Comparison of ENCODE assay signal across 16 cellular contexts in genomic region chr3:16297991-16298885, GRCh38. TPM values are rescaled to one million over a fixed set of nuclear protein-coding genes. Genes with fewer than 3 reads are reported as not detected.
DNase-seq lines count a peak whose midpoint lies in the region; ATAC-seq and TF ChIP-seq lines count a peak whose summit lies in the region.
"Had no signal": no experiment of that assay in that cellular context is flagged by ENCODE, and none has a peak within 500 bp of the region (broad histone marks: within the 10 kb centered on the region; RNA-seq: fewer than 3 reads in every experiment).

No MANE protein-coding gene starts in this region.

- peaks cover 0 to 11% (median 4%) of the 10 kb centered on the region in 8 donors for H3K9me3 Mint-ChIP-seq in CD4-positive, alpha-beta memory T cell
- peaks cover 6 to 34% (median 26%) of the 10 kb centered on the region in 5 experiments for H3K9me3 Mint-ChIP-seq in brain
- H3K9me3 Mint-ChIP-seq in naive thymus-derived CD4-positive, alpha-beta T cell: peaks cover 0 to 15% (median 8%) of the 10 kb centered on the region in 11 donors

- peaks cover 33% of the 10 kb centered on the region for H3K36me3 ChIP-seq in CD4-positive, alpha-beta memory T cell (ENCODE audit: insufficient read depth, low read length)
- peaks cover 56% of the 10 kb centered on the region for H3K36me3 ChIP-seq in DND-41 (ENCODE audit: insufficient read depth, low read length)
- H3K36me3 ChIP-seq in naive thymus-derived CD4-positive, alpha-beta T cell (ENCODE audit: control insufficient read depth in 2 of 3, insufficient read depth in 3 of 3, low read length in 3 of 3): peaks cover 10 to 19% (median 12%) of the 10 kb centered on the region in 3 experiments
- H3K36me3 ChIP-seq: breast epithelium, thoracic aorta had no signal

- TF ChIP-seq CTCF in DND-41 (IDR thresholded peaks at IDR 0.05; ENCODE audit: borderline replicate concordance, extremely low read depth, low read length, poor library complexity, severe bottlenecking): no peak
- TF ChIP-seq CTCF in brain (conservative IDR thresholded peaks at IDR 0.05): no peak

- no peaks in the 10 kb centered on the region for H3K27me3 ChIP-seq in CD4-positive, alpha-beta memory T cell (ENCODE audit: insufficient read depth, low read length)
- H3K27me3 ChIP-seq in DND-41 (ENCODE audit: insufficient read depth, low read length, poor library complexity): no peaks in the 10 kb centered on the region
- no peaks in the 10 kb centered on the region for H3K27me3 ChIP-seq in naive thymus-derived CD4-positive, alpha-beta T cell (ENCODE audit: control insufficient read depth in 2 of 2, insufficient read depth in 2 of 2, low read length in 2 of 2)
- H3K27me3 ChIP-seq: breast epithelium had no signal

- no peak overlapping the region; the same call in 1 of the 2 replicates for H3K9ac ChIP-seq in DND-41 (ENCODE audit: low read depth, low read length)
- H3K9ac ChIP-seq: SK-N-SH had no signal

- no peak overlapping the region for H3K4me3 ChIP-seq in CD4-positive, alpha-beta memory T cell (ENCODE audit: low read length in 2 of 2)
- H3K4me3 ChIP-seq in DND-41 (ENCODE audit: low read depth in 1 of 2, low read length in 2 of 2): no peak overlapping the region
- no peak overlapping the region for H3K4me3 ChIP-seq in naive thymus-derived CD4-positive, alpha-beta T cell (ENCODE audit: low read length)
- H3K4me3 ChIP-seq: breast epithelium, thoracic aorta had no signal

- ATAC-seq in DND-41 (ENCODE audit: insufficient read depth, low read depth) (no peak), HG03378 (IDR thresholded peaks at IDR 0.05; ENCODE audit: unreplicated experiment) (no peak)
- ATAC-seq in naive thymus-derived CD4-positive, alpha-beta T cell: no peak

- H3K4me3 Mint-ChIP-seq in CD4-positive, alpha-beta memory T cell: peak overlapping the region in 7 of 8 donors; percentile 28 to 95 (median 67)
- no peak overlapping the region for H3K4me3 Mint-ChIP-seq in brain
- peak overlapping the region; percentile 64 to 93 (median 82) for H3K4me3 Mint-ChIP-seq in naive thymus-derived CD4-positive, alpha-beta T cell
- H3K4me3 Mint-ChIP-seq: endodermal cell had no signal

- no peak overlapping the region for H2AFZ ChIP-seq in DND-41 (ENCODE audit: low read depth, low read length)

- CTCF ChIA-PET in CD4-positive, alpha-beta memory T cell (lab: Charles Lee; ENCODE audit: partially characterized antibody): interaction anchor here (0.9 to 1.6 kb wide), 3 partner anchors 16 to 213 kb away, joined by 3 to 8 read pairs (median 5); no protein-coding TSS in a partner anchor
- CTCF ChIA-PET in naive thymus-derived CD4-positive, alpha-beta T cell (lab: Charles Lee): interaction anchor here (0.9 to 1.0 kb wide), 2 partner anchors 9 to 21 kb away, joined by 3 read pairs; no protein-coding TSS in a partner anchor

- POLR2A ChIA-PET in CD4-positive, alpha-beta memory T cell (lab: Charles Lee; ENCODE audit: partially characterized antibody): interaction anchor here (0.8 to 1.2 kb wide), 4 partner anchors 10 to 19 kb away, joined by 3 to 5 read pairs (median 4); no protein-coding TSS in a partner anchor
- POLR2A ChIA-PET in naive thymus-derived CD4-positive, alpha-beta T cell (lab: Charles Lee): interaction anchor here (0.5 to 1.6 kb wide), 7 partner anchors 9 to 540 kb away, joined by 3 to 15 read pairs (median 3); no protein-coding TSS in a partner anchor

- H3K4me1 ChIP-seq in CD4-positive, alpha-beta memory T cell (ENCODE audit: insufficient read depth, low read length): peaks cover 92% of the 10 kb centered on the region
- H3K4me1 ChIP-seq in DND-41 (ENCODE audit: insufficient read depth, low read length): peaks cover 56% of the 10 kb centered on the region
- peaks cover 69 to 94% of the 10 kb centered on the region in 2 donors for H3K4me1 ChIP-seq in naive thymus-derived CD4-positive, alpha-beta T cell (ENCODE audit: control insufficient read depth in 2 of 2, insufficient read depth in 2 of 2, low read length in 2 of 2)
- H3K4me1 ChIP-seq: breast epithelium had no signal

- peaks cover 76 to 84% of the 10 kb centered on the region in 2 donors for H3K36me3 Mint-ChIP-seq in CD4-positive, alpha-beta memory T cell
- H3K36me3 Mint-ChIP-seq in brain: peaks cover 69% of the 10 kb centered on the region
- peaks cover 24 to 82% (median 81%) of the 10 kb centered on the region in 5 donors for H3K36me3 Mint-ChIP-seq in naive thymus-derived CD4-positive, alpha-beta T cell

- no peak overlapping the region for H3K4me2 ChIP-seq in DND-41 (ENCODE audit: insufficient read depth, low read length)
- H3K4me2 ChIP-seq: SK-N-SH had no signal

- H3K27me3 Mint-ChIP-seq in CD4-positive, alpha-beta memory T cell: no peaks in the 10 kb centered on the region
- peaks cover 3% of the 10 kb centered on the region for H3K27me3 Mint-ChIP-seq in brain
- H3K27me3 Mint-ChIP-seq in naive thymus-derived CD4-positive, alpha-beta T cell: no peaks in the 10 kb centered on the region

- no peaks in the 10 kb centered on the region for H3K9me3 ChIP-seq in CD4-positive, alpha-beta memory T cell (ENCODE audit: control insufficient read depth in 1 of 2, low read length in 2 of 2)
- H3K9me3 ChIP-seq in DND-41 (ENCODE audit: insufficient read depth, low read length, severe bottlenecking): peaks cover 8% of the 10 kb centered on the region
- peaks cover 0 to 8% (median 0%) of the 10 kb centered on the region in 3 experiments for H3K9me3 ChIP-seq in naive thymus-derived CD4-positive, alpha-beta T cell (ENCODE audit: control insufficient read depth in 2 of 3, low read length in 3 of 3)
- H3K9me3 ChIP-seq: breast epithelium, thoracic aorta had no signal

- peaks cover 25% of the 10 kb centered on the region for H3K79me2 ChIP-seq in DND-41 (ENCODE audit: insufficient read depth, low read length)

- H4K20me1 ChIP-seq in DND-41 (ENCODE audit: insufficient read depth, low read length): no peaks in the 10 kb centered on the region

- peaks cover 78 to 100% (median 88%) of the 10 kb centered on the region in 4 donors for H3K4me1 Mint-ChIP-seq in CD4-positive, alpha-beta memory T cell
- peaks cover 48% of the 10 kb centered on the region for H3K4me1 Mint-ChIP-seq in brain
- peaks cover 48 to 99% (median 96%) of the 10 kb centered on the region in 7 donors for H3K4me1 Mint-ChIP-seq in naive thymus-derived CD4-positive, alpha-beta T cell

- peak overlapping the region; percentile 30 for H3K27ac ChIP-seq in CD4-positive, alpha-beta memory T cell (ENCODE audit: low read depth, low read length)
- peak overlapping the region; percentile 95 for H3K27ac ChIP-seq in DND-41 (ENCODE audit: low read length)
- peak overlapping the region; percentile 66 for H3K27ac ChIP-seq in naive thymus-derived CD4-positive, alpha-beta T cell (ENCODE audit: low read depth, low read length)
- H3K27ac ChIP-seq: breast epithelium, HL-60, thoracic aorta, WERI-Rb-1 had no signal

- no peak for DNase-seq in CD4-positive, alpha-beta memory T cell
- DNase-seq in DND-41 (no peak), ecto neural progenitor cell (ENCODE audit: low spot score) (no peak), SIG-M5 treated with dmso at 0.1 percent for 504 hours (lab: John Stamatoyannopoulos, UW; ENCODE audit: unreplicated experiment) (no peak)
- no peak for DNase-seq in naive thymus-derived CD4-positive, alpha-beta T cell
- DNase-seq: endodermal cell, foreskin melanocyte, KBM-7, NCI-H524, SK-N-SH, WERI-Rb-1 had no signal

- H3K27ac Mint-ChIP-seq in CD4-positive, alpha-beta memory T cell: peak overlapping the region; percentile 81 to 98 (median 90)
- peak overlapping the region in 4 of 5 experiments; percentile 29 to 92 (median 66) for H3K27ac Mint-ChIP-seq in brain
- peak overlapping the region; percentile 79 to 98 (median 93) for H3K27ac Mint-ChIP-seq in naive thymus-derived CD4-positive, alpha-beta T cell
- H3K27ac Mint-ChIP-seq: endodermal cell had no signal

- intact Hi-C loops in CD4-positive, alpha-beta memory T cell (cut with micrococcal nuclease): no loop called here
- intact Hi-C loops in naive thymus-derived CD4-positive, alpha-beta T cell (cut with micrococcal nuclease): no loop called here

RNA-seq across cellular contexts. Expression of gene OXNAD1, which starts 33.2 kb away (rescaled TPM):
- total RNA-seq in CD4-positive, alpha-beta memory T cell: 10 to 100 TPM; 78.5 to 84.7 TPM
- 10 to 100 TPM; 61.7 to 68.0 TPM for polyA plus RNA-seq in CD4-positive, alpha-beta memory T cell
- polyA plus RNA-seq in brain (ENCODE audit: insufficient read depth, low read depth, low replicate concordance): 3.7 TPM
- total RNA-seq in naive thymus-derived CD4-positive, alpha-beta T cell: 100 to 1,000 TPM in 4 of 5 experiments, 10 to 100 TPM in 1; 80.3 to 171 (median 152) TPM
- 100 to 1,000 TPM; 132 to 134 TPM for polyA plus RNA-seq in naive thymus-derived CD4-positive, alpha-beta T cell

RNA-seq across cellular contexts. Expression of gene DPH3, which starts 33.5 kb away (rescaled TPM):
- 10 to 100 TPM; 15.2 to 15.4 TPM for total RNA-seq in CD4-positive, alpha-beta memory T cell
- 10 to 100 TPM; 19.6 to 39.7 TPM for polyA plus RNA-seq in CD4-positive, alpha-beta memory T cell
- 5.8 TPM for polyA plus RNA-seq in brain (ENCODE audit: insufficient read depth, low read depth, low replicate concordance)
- 10 to 100 TPM; 12.4 to 23.6 (median 15.7) TPM for total RNA-seq in naive thymus-derived CD4-positive, alpha-beta T cell
- polyA plus RNA-seq in naive thymus-derived CD4-positive, alpha-beta T cell: 10 to 100 TPM; 11.6 to 17.5 TPM

Comparison
In these comparisons a context has a peak if more than half of its experiments do, and no peak if none do; other contexts are left out.
1. H3K27ac ChIP-seq: peak in every context shown above with its lines; median percentile 95 in DND-41; 66 in naive thymus-derived CD4-positive, alpha-beta T cell; 30 in CD4-positive, alpha-beta memory T cell.
2. H3K4me3 Mint-ChIP-seq: peak in CD4-positive, alpha-beta memory T cell (7 of 8) and naive thymus-derived CD4-positive, alpha-beta T cell (10 of 10); none in brain (0 of 5).
3. RNA of gene OXNAD1, which starts 33.2 kb away (polyA plus RNA-seq): 132 to 134 TPM in naive thymus-derived CD4-positive, alpha-beta T cell and 61.7 to 68.0 TPM in CD4-positive, alpha-beta memory T cell; 3.7 TPM in brain (single experiment); every median in the first group is over 10 times any median in the second.
4. Peak in every context shown above with its lines, with median percentiles within 50 percentile points of each other: H3K27ac Mint-ChIP-seq.